Comparison of ENCODE assay signal across 26 cellular contexts in the genomic region with DNA sequence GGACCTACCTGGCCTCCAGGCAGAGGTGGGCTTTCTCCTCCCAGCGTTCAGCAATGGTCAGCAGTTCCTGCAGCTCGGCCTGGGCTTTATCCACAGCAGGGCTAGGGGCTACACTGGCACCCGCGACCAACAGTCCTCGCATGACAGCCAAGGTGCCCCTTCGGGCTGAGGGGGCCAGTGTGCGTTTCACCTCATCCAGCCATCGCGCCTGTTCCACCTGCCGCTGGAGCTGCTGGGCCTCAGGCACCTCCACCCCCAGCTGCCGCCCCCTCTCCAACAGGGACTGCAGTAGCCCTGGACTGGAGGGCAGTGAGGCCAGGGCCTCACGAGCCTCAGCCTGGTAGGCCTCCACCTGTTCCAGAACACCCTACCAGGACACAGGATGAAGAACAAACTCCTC. TPM values are rescaled to one million over a fixed set of nuclear protein-coding genes. Genes with fewer than 3 reads are reported as not detected.
DNase-seq lines count a peak whose midpoint lies in the region; ATAC-seq, FAIRE-seq and TF ChIP-seq lines count a peak whose summit lies in the region.
"Had no signal": no experiment of that assay in that cellular context is flagged by ENCODE, and none has a peak within 500 bp of the region (broad histone marks: within the 10 kb centered on the region; RNA-seq: fewer than 3 reads in every experiment).

No MANE protein-coding gene starts in this region.

- intact Hi-C loops in Right ventricle myocardium inferior (cut with DNase I) = no loop called here
- intact Hi-C loops in left cardiac atrium (cut with DNase I) = no loop called here
- intact Hi-C loops in K562 (cut with micrococcal nuclease) = no loop called here

- peaks cover 92% of the 10 kb centered on the region for H3K36me3 ChIP-seq in K562 (ENCODE audit: control insufficient read depth, insufficient read depth, low read length)

- in situ Hi-C loops in K562 (cut with MboI) = no loop called here

- peaks cover 0 to 2% (median 0%) of the 10 kb centered on the region in 3 donors for H3K4me1 Mint-ChIP-seq in IgD-negative memory B cell
- peaks cover 4 to 5% of the 10 kb centered on the region in 2 donors for H3K4me1 Mint-ChIP-seq in effector memory CD8-positive, alpha-beta T cell (ENCODE audit: low read depth in 2 of 2)
- H3K4me1 Mint-ChIP-seq: B cell; CD4-positive, alpha-beta memory T cell; CD8-positive, alpha-beta memory T cell had no signal

- H3K4me1 ChIP-seq in K562 (replicated peaks in 1 of 2; ENCODE audit: control insufficient read depth in 2 of 2, insufficient read depth in 2 of 2, low read length in 2 of 2) = peaks cover 0 to 6% of the 10 kb centered on the region in 2 experiments; a peak in 2 of 5 replicates
- H3K4me1 ChIP-seq: A549; BLaER1 treated with 17β-estradiol and CSF1 and Interleukin-3, amounts not matched to agents 10 nM and 100 nM had no signal

- no TSS peak for BruUV-seq in K562 (replicated peaks; lab: Mats Ljungman, UMichigan)

- H2AFZ ChIP-seq in K562 (ENCODE audit: low read depth, low read length) = no peak overlapping the region

- no peak for TF ChIP-seq CTCF in K562 (IDR thresholded peaks at IDR 0.05 in 2 of 3, conservative IDR thresholded peaks at IDR 0.05 in 1 of 3; ENCODE audit: insufficient read depth in 2 of 3, low read depth in 1 of 3, low read length in 3 of 3)

- no peaks in the 10 kb centered on the region for H3K27me3 ChIP-seq in K562 (ENCODE audit: control insufficient read depth in 2 of 2, insufficient read depth in 2 of 2, low read length in 2 of 2)
- H3K27me3 ChIP-seq: BLaER1 treated with 17β-estradiol and CSF1 and Interleukin-3, amounts not matched to agents 10 nM and 100 nM had no signal

- H3K4me2 ChIP-seq in K562 (ENCODE audit: insufficient read depth, low read length) = no peak overlapping the region
- H3K4me2 ChIP-seq: A549; BLaER1 treated with 17β-estradiol and CSF1 and Interleukin-3, amounts not matched to agents 10 nM and 100 nM had no signal

- H3K9ac ChIP-seq in K562 (ENCODE audit: insufficient read depth in 1 of 2, low read depth in 2 of 2, low read length in 2 of 2) = no peak overlapping the region
- H3K9ac ChIP-seq: BLaER1 treated with 17β-estradiol and CSF1 and Interleukin-3, amounts not matched to agents 10 nM and 100 nM had no signal

- ATAC-seq in Right ventricle myocardium inferior = no peak
- ATAC-seq in left cardiac atrium = no peak
- ATAC-seq in K562 = no peak
- no peak for ATAC-seq in effector memory CD8-positive, alpha-beta T cell (replicated peaks)
- ATAC-seq in GM19395 (IDR thresholded peaks at IDR 0.05; ENCODE audit: unreplicated experiment) = no peak
- ATAC-seq in HG03135 (IDR thresholded peaks at IDR 0.05; ENCODE audit: unreplicated experiment) = no peak
- ATAC-seq: A549 had no signal

- no peak for TF ChIP-seq EP300 in K562 (IDR thresholded peaks at IDR 0.05; ENCODE audit: low read length)

- no peaks in the 10 kb centered on the region for H3K9me1 ChIP-seq in K562 (ENCODE audit: control insufficient read depth, insufficient read depth, low read length)

- 90% methylated on average over 3 of the region's 12 CpGs for whole genome bisulfite sequencing in K562 (ENCODE audit: insufficient coverage, low coverage, missing lambda C conversion rate)

- no peaks in the 10 kb centered on the region for H3K9me3 ChIP-seq in K562 (replicated peaks; ENCODE audit: control insufficient read depth, insufficient read depth, low read depth, low read length)
- H3K9me3 ChIP-seq: A549; BLaER1 treated with 17β-estradiol and CSF1 and Interleukin-3, amounts not matched to agents 10 nM and 100 nM had no signal

- peaks cover 10% of the 10 kb centered on the region for H3K36me3 Mint-ChIP-seq in IgD-negative memory B cell
- H3K36me3 Mint-ChIP-seq in effector memory CD8-positive, alpha-beta T cell (ENCODE audit: insufficient read depth) = peaks cover 51% of the 10 kb centered on the region

- no peak overlapping the region for H3K4me3 ChIP-seq in K562
- H3K4me3 ChIP-seq: A549; BLaER1 treated with 17β-estradiol and CSF1 and Interleukin-3, amounts not matched to agents 10 nM and 100 nM had no signal

- CTCF ChIA-PET in K562 (lab: Yijun Ruan, JAX; ENCODE audit: low intra/inter-chr PET ratio) = no interaction called here

- no peak for TF ChIP-seq RAD21 in K562 (CRISPR knock-in tag; conservative IDR thresholded peaks at IDR 0.05 in 1 of 2, IDR thresholded peaks at IDR 0.05 in 1 of 2)

- TF ChIP-seq POLR2A in K562 (conservative IDR thresholded peaks at IDR 0.05) = no peak

- H3K27me3 Mint-ChIP-seq in IgD-negative memory B cell = no peaks in the 10 kb centered on the region
- no peaks in the 10 kb centered on the region for H3K27me3 Mint-ChIP-seq in effector memory CD8-positive, alpha-beta T cell
- H3K27me3 Mint-ChIP-seq: B cell; CD4-positive, alpha-beta memory T cell; CD8-positive, alpha-beta memory T cell had no signal

- H3K27ac ChIP-seq in K562 (ENCODE audit: extremely low read depth, low read depth, low read length) = no peak overlapping the region
- H3K27ac ChIP-seq: 22Rv1; A549; BLaER1 treated with 17β-estradiol and CSF1 and Interleukin-3, amounts not matched to agents 10 nM and 100 nM; C4-2B had no signal

- no peaks in the 10 kb centered on the region for H4K20me1 ChIP-seq in K562 (replicated peaks; ENCODE audit: control insufficient read depth, insufficient read depth, low read length)

- no peak for FAIRE-seq in K562 (lab: Jason Lieb, UNC)
- FAIRE-seq: A549, GM12891, GM19239 had no signal

- POLR2A ChIA-PET in K562 (lab: Yijun Ruan, JAX) = interaction anchor here (0.5 to 1.0 kb wide), 2 partner anchors 19 to 119 kb away, joined by 3 to 5 read pairs; no protein-coding TSS in a partner anchor

- peak overlapping the region in 2 of 3 donors; percentile 25 to 80 for H3K27ac Mint-ChIP-seq in IgD-negative memory B cell
- H3K27ac Mint-ChIP-seq in effector memory CD8-positive, alpha-beta T cell = peak overlapping the region; percentile 72 to 74

- no peaks in the 10 kb centered on the region for H3K9me3 Mint-ChIP-seq in IgD-negative memory B cell
- H3K9me3 Mint-ChIP-seq in effector memory CD8-positive, alpha-beta T cell = no peaks in the 10 kb centered on the region
- H3K9me3 Mint-ChIP-seq: CD4-positive, alpha-beta memory T cell; CD8-positive, alpha-beta memory T cell had no signal

- no peaks in the 10 kb centered on the region for H3K79me2 ChIP-seq in K562 (ENCODE audit: control insufficient read depth, insufficient read depth, low read length)

- H3K4me3 Mint-ChIP-seq in IgD-negative memory B cell = no peak overlapping the region
- H3K4me3 Mint-ChIP-seq in effector memory CD8-positive, alpha-beta T cell = no peak overlapping the region
- H3K4me3 Mint-ChIP-seq: B cell; CD4-positive, alpha-beta memory T cell; CD8-positive, alpha-beta memory T cell had no signal

- DNase-seq in Right ventricle myocardium inferior (ENCODE audit: missing footprints) (peak; percentile 63), left cardiac atrium (no peak), K562 (ENCODE audit: extremely low read depth in 1 of 4, low spot score in 3 of 4) (no peak), NCI-H526 treated with DMSO at 0.1 percent for 48 hours (lab: John Stamatoyannopoulos, UW) (no peak)
- no peak for DNase-seq in effector memory CD8-positive, alpha-beta T cell
- DNase-seq: AML-193; CD4-positive, alpha-beta memory T cell; CD8-positive, alpha-beta memory T cell; COR-L47; DMS 273 treated with DMSO at 0.1 percent for 48 hours; DMS153; DMS53; DMS79; DND-41; EL; GDM1 had no signal

TF ChIP-seq in K562, 482 proteins besides CTCF, POLR2A, EP300 and RAD21:
- TF ChIP-seq STAG1 (CRISPR knock-in tag; IDR thresholded peaks at IDR 0.05; ENCODE audit: borderline replicate concordance) = no peak
- TF ChIP-seq POLR2G (IDR thresholded peaks at IDR 0.05; ENCODE audit: low read depth, low read length) = peak; percentile 72
- peak; percentile 43 for TF ChIP-seq RBM22 (IDR thresholded peaks at IDR 0.05; ENCODE audit: low read depth, low read length, poor library complexity, severe bottlenecking)

RNA-seq across cellular contexts. Expression of a gene that starts 28.3 kb away (rescaled TPM):
- total RNA-seq in Right ventricle myocardium inferior = 28.1 TPM
- total RNA-seq in left cardiac atrium = 10 to 100 TPM; 32.5 to 46.3 TPM
- polyA plus RNA-seq in IgD-negative memory B cell = 35.4 TPM
- 402 and 573 TPM in 2 replicates for total RNA-seq in K562 (2011; cell fraction: chromatin; rRNA removed; ENCODE audit: low replicate concordance)
- total RNA-seq in K562 (2011; cell fraction: nucleolus; rRNA removed) = 257 and 272 TPM in 2 replicates
- 184 and 231 TPM in 2 replicates for total RNA-seq in K562 (2011; cell fraction: nucleoplasm; rRNA removed)
- 61.1 and 82.1 TPM in 2 replicates for total RNA-seq in K562 (2014; rRNA removed)
- total RNA-seq in K562 (2014; rRNA removed; fragmentation: Illumina TruSeq; extraction: Trizol) = 44.5 and 53.1 TPM in 2 replicates
- total RNA-seq in K562 (2015; rRNA removed; fragmentation: Illumina TruSeq; extraction: Trizol) = 41.4 and 43.4 TPM in 2 replicates
- 110 and 136 TPM in 2 replicates for total RNA-seq in K562 (2021)
- 52.4 and 82.6 TPM in 2 replicates for polyA plus RNA-seq in K562 (2011; rRNA removed)
- polyA plus RNA-seq in K562 (2011; cell fraction: cytosol; rRNA removed) = 45.7 and 53.1 TPM in 2 replicates
- polyA plus RNA-seq in K562 (2011; cell fraction: nucleus; rRNA removed) = 311 and 369 TPM in 2 replicates
- 64.3 and 71.8 TPM in 2 replicates for polyA plus RNA-seq in K562 (2012)
- 59.1 and 66.6 TPM in 2 replicates for polyA plus RNA-seq in K562 (2014; fragmentation: Illumina TruSeq; extraction: Trizol)
- under 1 TPM; 0.62 to 0.83 TPM for polyA plus RNA-seq in K562 (2014; fragmentation: Nextera tagmentation; extraction: Ambion mirVana)
- 44.0 and 64.7 TPM in 2 replicates for polyA plus RNA-seq in K562 (2014; rRNA removed)
- 81.5 and 92.7 TPM in 2 replicates for polyA minus RNA-seq in K562 (2011; rRNA and poly(A)+ RNA removed)
- 71.3 and 80.0 TPM in 2 replicates for polyA minus RNA-seq in K562 (2011; cell fraction: cytosol; rRNA and poly(A)+ RNA removed)
- 113 and 144 TPM in 2 replicates for polyA minus RNA-seq in K562 (2011; cell fraction: nucleus; rRNA and poly(A)+ RNA removed)
